In the genomic region with DNA sequence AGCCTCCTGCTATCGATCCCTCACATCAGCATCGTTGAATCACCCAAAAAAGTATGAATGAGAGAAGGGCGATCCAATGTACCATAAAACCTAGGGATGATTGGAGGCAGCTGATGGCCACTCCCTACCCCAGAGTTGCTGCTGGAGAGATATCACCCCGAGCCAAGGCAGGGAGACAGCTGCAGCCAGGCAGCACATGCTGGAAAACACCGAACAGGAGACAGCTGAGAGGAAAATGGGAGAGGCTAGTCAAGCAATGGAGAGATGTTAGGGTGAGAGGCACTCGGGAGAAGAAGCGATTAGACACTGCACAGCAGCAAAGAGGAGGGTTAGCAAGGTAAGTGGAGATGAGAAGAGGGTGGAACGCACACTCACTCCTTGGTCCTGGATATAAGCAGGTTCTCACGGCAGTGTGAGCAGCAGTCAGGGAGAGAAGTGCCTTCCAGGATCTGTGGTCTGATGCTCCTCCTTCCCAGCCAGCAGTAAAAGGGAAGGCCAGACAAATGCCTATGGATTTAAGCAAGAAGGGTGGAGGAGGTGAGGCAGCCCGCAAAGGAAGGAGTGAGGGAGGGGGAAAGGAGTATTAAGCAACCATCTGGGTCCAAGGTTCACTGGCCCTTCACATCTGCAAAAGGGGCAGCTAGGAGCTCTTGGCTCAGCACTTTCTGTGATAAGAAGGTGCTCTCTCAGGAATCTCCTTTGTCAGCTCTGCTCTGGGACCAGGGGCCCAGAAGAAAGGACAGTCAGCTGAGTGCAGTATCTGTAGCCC, we compare ENCODE assay signal across 11 cellular contexts. TPM values are rescaled to one million over a fixed set of nuclear protein-coding genes. Genes with fewer than 3 reads are reported as not detected.
A peak's percentile ranks its signal among the peaks of the same experiment; 100 is the strongest.
DNase-seq lines count a peak whose midpoint lies in the region; ATAC-seq and TF ChIP-seq lines count a peak whose summit lies in the region.
"Had no signal": no experiment of that assay in that cellular context is flagged by ENCODE, and none has a peak within 500 bp of the region (broad histone marks: within the 10 kb centered on the region; RNA-seq: fewer than 3 reads in every experiment).

SLC7A7 (minus strand) TSS at position 491 of the 769 bp plus-strand sequence. CDS start 2,037 bp downstream, outside the sequence.

- no peaks in the 10 kb centered on the region for H3F3A ChIP-seq in Loucy (ENCODE audit: low read depth)

- no peaks in the 10 kb centered on the region for H3K9me2 ChIP-seq in Loucy (replicated peaks; ENCODE audit: low read depth, low read length)

- no peaks in the 10 kb centered on the region for H3K79me2 ChIP-seq in Loucy (ENCODE audit: insufficient read depth, low read length)

- no peak within 1 kb of the TSS for H3K4me3 ChIP-seq in Loucy (ENCODE audit: low read length, poor library complexity, severe bottlenecking)

- no peaks in the 10 kb centered on the region for H3K9me3 ChIP-seq in Loucy (ENCODE audit: insufficient read depth, low read depth, low read length)

- H2AFZ ChIP-seq in Loucy (ENCODE audit: low read length) = peak within 1 kb of the TSS; percentile 94

- no peaks in the 10 kb centered on the region for H3K27me3 ChIP-seq in Loucy (ENCODE audit: insufficient read depth, low read length, poor library complexity, severe bottlenecking)

- no peak within 1 kb of the TSS for H3K4me2 ChIP-seq in Loucy (ENCODE audit: low read depth, low read length, poor library complexity, severe bottlenecking)

- DNase-seq in CD1c-positive myeloid dendritic cell (ENCODE audit: extremely low spot score) = peak; percentile 45
- no peak for DNase-seq in endothelial cell (ENCODE audit: low spot score)
- no peak for DNase-seq in nephron progenitor cell
- DNase-seq in NCI-H748 (lab: John Stamatoyannopoulos, UW; ENCODE audit: unreplicated experiment) = no peak
- DNase-seq in erythroblast (lab: John Stamatoyannopoulos, UW) = no peak
- DNase-seq: activated naive CD4-positive, alpha-beta T cell treated with Interleukin-2 at 50 U/mL for 16 hours; DMS53; NCI-H526 had no signal

- H4K20me1 ChIP-seq in Loucy (ENCODE audit: insufficient read depth, low read length, poor library complexity, severe bottlenecking) = no peaks in the 10 kb centered on the region

- no peak for ATAC-seq in GM19351 (IDR thresholded peaks at IDR 0.05; ENCODE audit: unreplicated experiment)
- no peak for ATAC-seq in GM21423 (IDR thresholded peaks at IDR 0.05; ENCODE audit: unreplicated experiment)

- H3K4me1 Mint-ChIP-seq in endothelial cell (ENCODE audit: unreplicated experiment) (peaks cover 34% of the 10 kb centered on the region), nephron progenitor cell (peaks cover 34% of the 10 kb centered on the region)

- H3K36me3 Mint-ChIP-seq in endothelial cell (ENCODE audit: low read depth, unreplicated experiment) (peaks cover 3% of the 10 kb centered on the region), nephron progenitor cell (ENCODE audit: low read depth) (no peaks in the 10 kb centered on the region)

- H3K36me3 ChIP-seq in Loucy (ENCODE audit: insufficient read depth, low read length) = no peaks in the 10 kb centered on the region

- no peak within 1 kb of the TSS for H3K27ac Mint-ChIP-seq in endothelial cell (ENCODE audit: unreplicated experiment)
- peak within 1 kb of the TSS; percentile 65 for H3K27ac Mint-ChIP-seq in nephron progenitor cell

- TF ChIP-seq CTCF in Loucy (conservative IDR thresholded peaks at IDR 0.05; ENCODE audit: low read length) (no peak), endothelial cell (IDR thresholded peaks at IDR 0.05; ENCODE audit: unreplicated experiment) (no peak), nephron progenitor cell (IDR thresholded peaks at IDR 0.05) (no peak)

- H3K9me3 Mint-ChIP-seq in endothelial cell (ENCODE audit: unreplicated experiment) (no peaks in the 10 kb centered on the region), nephron progenitor cell (no peaks in the 10 kb centered on the region)

- H3K4me3 Mint-ChIP-seq in endothelial cell (ENCODE audit: unreplicated experiment) (no peak within 1 kb of the TSS), nephron progenitor cell (peak within 1 kb of the TSS; percentile 54)

- no peak for TF ChIP-seq POLR2A in erythroblast (IDR thresholded peaks at IDR 0.05; ENCODE audit: low read length)

- H3K4me1 ChIP-seq in Loucy (ENCODE audit: insufficient read depth, low read length, poor library complexity, severe bottlenecking) = peaks cover 9% of the 10 kb centered on the region

- H3K9ac ChIP-seq in Loucy (ENCODE audit: low read depth, low read length, poor library complexity, severe bottlenecking) = no peak within 1 kb of the TSS

- H3K27me3 Mint-ChIP-seq in endothelial cell (ENCODE audit: unreplicated experiment) (peaks cover 6% of the 10 kb centered on the region), nephron progenitor cell (ENCODE audit: low read depth, poor library complexity) (peaks cover 13% of the 10 kb centered on the region)

RNA-seq across cellular contexts. Expression of gene SLC7A7, which starts in this region (rescaled TPM):
- total RNA-seq in endothelial cell (ENCODE audit: unreplicated experiment) = 15.0 TPM
